ENCODE assay signal across 2 cellular contexts in the genomic region with DNA sequence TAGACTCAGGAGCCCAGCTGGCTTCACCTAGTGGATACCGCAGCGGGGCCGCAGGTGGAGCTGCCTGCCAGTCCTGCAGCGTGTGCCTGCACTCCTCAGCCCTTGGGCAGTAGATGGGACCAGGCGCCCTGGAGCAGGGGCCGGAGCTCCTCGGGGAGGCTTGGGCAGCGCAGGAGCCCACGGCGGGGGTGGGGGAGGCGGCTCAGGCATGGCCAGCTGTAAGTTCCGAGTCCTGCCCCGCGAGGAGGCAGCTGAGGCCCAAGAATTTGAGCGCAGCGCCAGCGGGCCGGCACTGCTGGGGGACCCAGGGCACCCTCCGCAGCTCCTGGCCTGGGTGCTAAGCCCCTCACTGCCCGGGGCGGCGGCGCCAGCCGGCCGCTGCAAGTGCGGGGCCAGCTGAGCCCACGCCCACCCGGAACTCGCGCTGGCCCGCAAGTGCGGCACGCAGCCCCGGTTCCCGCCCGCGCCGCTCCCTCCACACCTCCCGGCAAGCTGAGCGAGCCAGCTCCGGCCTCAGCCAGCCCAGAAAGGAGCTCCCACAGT.
TF ChIP-seq lines count a peak whose summit lies in the region.

No MANE protein-coding gene starts in this region.

TF ChIP-seq in GM23338, 12 proteins besides CTCF, POLR2A, EP300 and RAD21 (continues in another document):
- TF ChIP-seq ZNF114 (CRISPR knock-in tag; IDR thresholded peaks at IDR 0.05) (no peak), JUNB (IDR thresholded peaks at IDR 0.05; ENCODE audit: unreplicated experiment) (no peak), NANOG (IDR thresholded peaks at IDR 0.05; ENCODE audit: borderline replicate concordance) (no peak), POLR2AphosphoS5 (IDR thresholded peaks at IDR 0.05; ENCODE audit: low read depth) (no peak), CREB1 (CRISPR knock-in tag; IDR thresholded peaks at IDR 0.05; ENCODE audit: low read depth) (no peak), EZH2 (IDR thresholded peaks at IDR 0.05; ENCODE audit: low read depth, unreplicated experiment) (no peak), ZNF331 (CRISPR knock-in tag; IDR thresholded peaks at IDR 0.05; ENCODE audit: low read depth) (no peak), STAT1 (IDR thresholded peaks at IDR 0.05; ENCODE audit: unreplicated experiment) (no peak)
- TF ChIP-seq, protein P1, sequence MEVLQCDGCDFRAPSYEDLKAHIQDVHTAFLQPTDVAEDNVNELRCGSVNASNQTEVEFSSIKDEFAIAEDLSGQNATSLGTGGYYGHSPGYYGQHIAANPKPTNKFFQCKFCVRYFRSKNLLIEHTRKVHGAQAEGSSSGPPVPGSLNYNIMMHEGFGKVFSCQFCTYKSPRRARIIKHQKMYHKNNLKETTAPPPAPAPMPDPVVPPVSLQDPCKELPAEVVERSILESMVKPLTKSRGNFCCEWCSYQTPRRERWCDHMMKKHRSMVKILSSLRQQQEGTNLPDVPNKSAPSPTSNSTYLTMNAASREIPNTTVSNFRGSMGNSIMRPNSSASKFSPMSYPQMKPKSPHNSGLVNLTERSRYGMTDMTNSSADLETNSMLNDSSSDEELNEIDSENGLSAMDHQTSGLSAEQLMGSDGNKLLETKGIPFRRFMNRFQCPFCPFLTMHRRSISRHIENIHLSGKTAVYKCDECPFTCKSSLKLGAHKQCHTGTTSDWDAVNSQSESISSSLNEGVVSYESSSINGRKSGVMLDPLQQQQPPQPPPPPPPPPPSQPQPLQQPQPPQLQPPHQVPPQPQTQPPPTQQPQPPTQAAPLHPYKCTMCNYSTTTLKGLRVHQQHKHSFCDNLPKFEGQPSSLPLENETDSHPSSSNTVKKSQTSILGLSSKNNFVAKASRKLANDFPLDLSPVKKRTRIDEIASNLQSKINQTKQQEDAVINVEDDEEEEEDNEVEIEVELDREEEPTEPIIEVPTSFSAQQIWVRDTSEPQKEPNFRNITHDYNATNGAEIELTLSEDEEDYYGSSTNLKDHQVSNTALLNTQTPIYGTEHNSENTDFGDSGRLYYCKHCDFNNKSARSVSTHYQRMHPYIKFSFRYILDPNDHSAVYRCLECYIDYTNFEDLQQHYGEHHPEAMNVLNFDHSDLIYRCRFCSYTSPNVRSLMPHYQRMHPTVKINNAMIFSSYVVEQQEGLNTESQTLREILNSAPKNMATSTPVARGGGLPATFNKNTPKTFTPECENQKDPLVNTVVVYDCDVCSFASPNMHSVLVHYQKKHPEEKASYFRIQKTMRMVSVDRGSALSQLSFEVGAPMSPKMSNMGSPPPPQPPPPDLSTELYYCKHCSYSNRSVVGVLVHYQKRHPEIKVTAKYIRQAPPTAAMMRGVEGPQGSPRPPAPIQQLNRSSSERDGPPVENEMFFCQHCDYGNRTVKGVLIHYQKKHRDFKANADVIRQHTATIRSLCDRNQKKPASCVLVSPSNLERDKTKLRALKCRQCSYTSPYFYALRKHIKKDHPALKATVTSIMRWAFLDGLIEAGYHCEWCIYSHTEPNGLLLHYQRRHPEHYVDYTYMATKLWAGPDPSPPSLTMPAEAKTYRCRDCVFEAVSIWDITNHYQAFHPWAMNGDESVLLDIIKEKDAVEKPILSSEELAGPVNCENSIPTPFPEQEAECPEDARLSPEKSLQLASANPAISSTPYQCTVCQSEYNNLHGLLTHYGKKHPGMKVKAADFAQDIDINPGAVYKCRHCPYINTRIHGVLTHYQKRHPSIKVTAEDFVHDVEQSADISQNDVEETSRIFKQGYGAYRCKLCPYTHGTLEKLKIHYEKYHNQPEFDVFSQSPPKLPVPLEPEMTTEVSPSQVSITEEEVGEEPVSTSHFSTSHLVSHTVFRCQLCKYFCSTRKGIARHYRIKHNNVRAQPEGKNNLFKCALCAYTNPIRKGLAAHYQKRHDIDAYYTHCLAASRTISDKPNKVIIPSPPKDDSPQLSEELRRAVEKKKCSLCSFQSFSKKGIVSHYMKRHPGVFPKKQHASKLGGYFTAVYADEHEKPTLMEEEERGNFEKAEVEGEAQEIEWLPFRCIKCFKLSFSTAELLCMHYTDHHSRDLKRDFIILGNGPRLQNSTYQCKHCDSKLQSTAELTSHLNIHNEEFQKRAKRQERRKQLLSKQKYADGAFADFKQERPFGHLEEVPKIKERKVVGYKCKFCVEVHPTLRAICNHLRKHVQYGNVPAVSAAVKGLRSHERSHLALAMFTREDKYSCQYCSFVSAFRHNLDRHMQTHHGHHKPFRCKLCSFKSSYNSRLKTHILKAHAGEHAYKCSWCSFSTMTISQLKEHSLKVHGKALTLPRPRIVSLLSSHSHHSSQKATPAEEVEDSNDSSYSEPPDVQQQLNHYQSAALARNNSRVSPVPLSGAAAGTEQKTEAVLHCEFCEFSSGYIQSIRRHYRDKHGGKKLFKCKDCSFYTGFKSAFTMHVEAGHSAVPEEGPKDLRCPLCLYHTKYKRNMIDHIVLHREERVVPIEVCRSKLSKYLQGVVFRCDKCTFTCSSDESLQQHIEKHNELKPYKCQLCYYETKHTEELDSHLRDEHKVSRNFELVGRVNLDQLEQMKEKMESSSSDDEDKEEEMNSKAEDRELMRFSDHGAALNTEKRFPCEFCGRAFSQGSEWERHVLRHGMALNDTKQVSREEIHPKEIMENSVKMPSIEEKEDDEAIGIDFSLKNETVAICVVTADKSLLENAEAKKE (CRISPR knock-in tag; IDR thresholded peaks at IDR 0.05): no peak
- TF ChIP-seq, protein P2, sequence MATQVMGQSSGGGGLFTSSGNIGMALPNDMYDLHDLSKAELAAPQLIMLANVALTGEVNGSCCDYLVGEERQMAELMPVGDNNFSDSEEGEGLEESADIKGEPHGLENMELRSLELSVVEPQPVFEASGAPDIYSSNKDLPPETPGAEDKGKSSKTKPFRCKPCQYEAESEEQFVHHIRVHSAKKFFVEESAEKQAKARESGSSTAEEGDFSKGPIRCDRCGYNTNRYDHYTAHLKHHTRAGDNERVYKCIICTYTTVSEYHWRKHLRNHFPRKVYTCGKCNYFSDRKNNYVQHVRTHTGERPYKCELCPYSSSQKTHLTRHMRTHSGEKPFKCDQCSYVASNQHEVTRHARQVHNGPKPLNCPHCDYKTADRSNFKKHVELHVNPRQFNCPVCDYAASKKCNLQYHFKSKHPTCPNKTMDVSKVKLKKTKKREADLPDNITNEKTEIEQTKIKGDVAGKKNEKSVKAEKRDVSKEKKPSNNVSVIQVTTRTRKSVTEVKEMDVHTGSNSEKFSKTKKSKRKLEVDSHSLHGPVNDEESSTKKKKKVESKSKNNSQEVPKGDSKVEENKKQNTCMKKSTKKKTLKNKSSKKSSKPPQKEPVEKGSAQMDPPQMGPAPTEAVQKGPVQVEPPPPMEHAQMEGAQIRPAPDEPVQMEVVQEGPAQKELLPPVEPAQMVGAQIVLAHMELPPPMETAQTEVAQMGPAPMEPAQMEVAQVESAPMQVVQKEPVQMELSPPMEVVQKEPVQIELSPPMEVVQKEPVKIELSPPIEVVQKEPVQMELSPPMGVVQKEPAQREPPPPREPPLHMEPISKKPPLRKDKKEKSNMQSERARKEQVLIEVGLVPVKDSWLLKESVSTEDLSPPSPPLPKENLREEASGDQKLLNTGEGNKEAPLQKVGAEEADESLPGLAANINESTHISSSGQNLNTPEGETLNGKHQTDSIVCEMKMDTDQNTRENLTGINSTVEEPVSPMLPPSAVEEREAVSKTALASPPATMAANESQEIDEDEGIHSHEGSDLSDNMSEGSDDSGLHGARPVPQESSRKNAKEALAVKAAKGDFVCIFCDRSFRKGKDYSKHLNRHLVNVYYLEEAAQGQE (IDR thresholded peaks at IDR 0.05; ENCODE audit: unreplicated experiment): no peak

TF ChIP-seq in H1, 55 proteins besides CTCF, POLR2A, EP300 and RAD21:
- TF ChIP-seq JUN (IDR thresholded peaks at IDR 0.05; ENCODE audit: low read depth, low read length) (no peak), SIN3A (conservative IDR thresholded peaks at IDR 0.05 in 1 of 2, IDR thresholded peaks at IDR 0.05 in 1 of 2; ENCODE audit: low read depth in 1 of 2, low read length in 2 of 2) (no peak), POLR2AphosphoS5 (IDR thresholded peaks at IDR 0.05; ENCODE audit: low read depth, low read length) (no peak), FOSL1 (IDR thresholded peaks at IDR 0.05; ENCODE audit: insufficient read depth, low read depth, low read length) (no peak), BACH1 (IDR thresholded peaks at IDR 0.05; ENCODE audit: low read length) (no peak), CHD2 (IDR thresholded peaks at IDR 0.05; ENCODE audit: low read length) (no peak), YY1 (IDR thresholded peaks at IDR 0.05; ENCODE audit: low read depth, low read length) (no peak), CHD1 (IDR thresholded peaks at IDR 0.05; ENCODE audit: low read depth, low read length) (no peak), HDAC2 (IDR thresholded peaks at IDR 0.05; ENCODE audit: borderline replicate concordance in 1 of 2, low read depth in 2 of 2, low read length in 2 of 2) (no peak), KDM1A (IDR thresholded peaks at IDR 0.05; ENCODE audit: borderline replicate concordance, low read length) (no peak), SP1 (IDR thresholded peaks at IDR 0.05; ENCODE audit: low read depth, low read length) (no peak), CEBPB (IDR thresholded peaks at IDR 0.05; ENCODE audit: low read depth, low read length) (no peak), PHF8 (conservative IDR thresholded peaks at IDR 0.05; ENCODE audit: low read depth, low read length) (no peak), CTBP2 (IDR thresholded peaks at IDR 0.05; ENCODE audit: borderline replicate concordance, insufficient read depth, insufficient read length, low read length) (no peak)
- TF ChIP-seq, protein P3, sequence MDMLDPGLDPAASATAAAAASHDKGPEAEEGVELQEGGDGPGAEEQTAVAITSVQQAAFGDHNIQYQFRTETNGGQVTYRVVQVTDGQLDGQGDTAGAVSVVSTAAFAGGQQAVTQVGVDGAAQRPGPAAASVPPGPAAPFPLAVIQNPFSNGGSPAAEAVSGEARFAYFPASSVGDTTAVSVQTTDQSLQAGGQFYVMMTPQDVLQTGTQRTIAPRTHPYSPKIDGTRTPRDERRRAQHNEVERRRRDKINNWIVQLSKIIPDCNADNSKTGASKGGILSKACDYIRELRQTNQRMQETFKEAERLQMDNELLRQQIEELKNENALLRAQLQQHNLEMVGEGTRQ (IDR thresholded peaks at IDR 0.05; ENCODE audit: low read length): no peak
- TF ChIP-seq, protein P4, sequence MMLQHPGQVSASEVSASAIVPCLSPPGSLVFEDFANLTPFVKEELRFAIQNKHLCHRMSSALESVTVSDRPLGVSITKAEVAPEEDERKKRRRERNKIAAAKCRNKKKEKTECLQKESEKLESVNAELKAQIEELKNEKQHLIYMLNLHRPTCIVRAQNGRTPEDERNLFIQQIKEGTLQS (IDR thresholded peaks at IDR 0.05; ENCODE audit: insufficient read depth, low read depth, low read length): no peak
